ENCODE assay signal across 30 cellular contexts in genomic region chr1:94723899-94724298, GRCh38.
A peak's percentile ranks its signal among the peaks of the same experiment; 100 is the strongest.
DNase-seq lines count a peak whose midpoint lies in the region; ATAC-seq and TF ChIP-seq lines count a peak whose summit lies in the region.
"Had no signal": no experiment of that assay in that cellular context is flagged by ENCODE, and none has a peak within 500 bp of the region (broad histone marks: within the 10 kb centered on the region; RNA-seq: fewer than 3 reads in every experiment).

No MANE protein-coding gene starts in this region.

- peak overlapping the region; percentile 79 for H3K9ac ChIP-seq in Loucy (ENCODE audit: low read depth, low read length, poor library complexity, severe bottlenecking)
- H3K9ac ChIP-seq: KMS-11 had no signal

- H3K4me3 ChIP-seq in Loucy (ENCODE audit: low read length, poor library complexity, severe bottlenecking), result no peak overlapping the region
- H3K4me3 ChIP-seq in epithelial cell of esophagus (ENCODE audit: low read length), result no peak overlapping the region
- H3K4me3 ChIP-seq in mucosa of descending colon, result no peak overlapping the region
- H3K4me3 ChIP-seq: lower lobe of right lung, PC-9, transverse colon had no signal

- peaks cover 10% of the 10 kb centered on the region for H3F3A ChIP-seq in Loucy (ENCODE audit: low read depth)

- H3K4me1 Mint-ChIP-seq in WTC11, result peaks cover 8% of the 10 kb centered on the region; the same call in 1 of the 2 replicates
- H3K4me1 Mint-ChIP-seq: activated CD4-positive, alpha-beta T cell treated with anti-CD3 and anti-CD28 coated beads for 36 hours; activated T-helper 17 cell treated with anti-CD3 and anti-CD28 coated beads, Interleukin-2, amount 50 U/mL, for 72 hours; stimulated activated effector memory CD8-positive, alpha-beta T cell treated with anti-CD3 and anti-CD28 coated beads, Interleukin-12 subunit alpha, Interleukin-12 subunit beta, amount 100 ng/mL, for 72 hours had no signal

- CTCF ChIA-PET in WTC11 (lab: Charles Lee), result interaction anchor here (1.0 kb wide), 1 partner anchor 10 kb away, joined by 4 read pairs; no protein-coding TSS in a partner anchor

- H3K79me2 ChIP-seq in Loucy (ENCODE audit: insufficient read depth, low read length), result no peaks in the 10 kb centered on the region

- no peaks in the 10 kb centered on the region for H3K9me3 Mint-ChIP-seq in WTC11
- H3K9me3 Mint-ChIP-seq: activated CD8-positive, alpha-beta T cell treated with anti-CD3 and anti-CD28 coated beads for 36 hours; activated T-helper 17 cell treated with anti-CD3 and anti-CD28 coated beads, Interleukin-2, amount 50 U/mL, for 72 hours; nephron; stimulated activated effector memory CD8-positive, alpha-beta T cell treated with anti-CD3 and anti-CD28 coated beads, Interleukin-12 subunit alpha, Interleukin-12 subunit beta, amount 100 ng/mL, for 72 hours had no signal

- H2AFZ ChIP-seq in Loucy (ENCODE audit: low read length), result no peak overlapping the region
- H2AFZ ChIP-seq: PC-9 had no signal

- peaks cover 52% of the 10 kb centered on the region for H3K4me1 ChIP-seq in Loucy (ENCODE audit: insufficient read depth, low read length, poor library complexity, severe bottlenecking)
- no peaks in the 10 kb centered on the region for H3K4me1 ChIP-seq in mucosa of descending colon (ENCODE audit: low read depth)

- no peak overlapping the region for H3K4me3 Mint-ChIP-seq in WTC11
- H3K4me3 Mint-ChIP-seq: activated CD4-positive, alpha-beta T cell treated with anti-CD3 and anti-CD28 coated beads for 36 hours; activated CD8-positive, alpha-beta T cell treated with anti-CD3 and anti-CD28 coated beads for 36 hours; activated T-helper 17 cell treated with anti-CD3 and anti-CD28 coated beads, Interleukin-2, amount 50 U/mL, for 72 hours; nephron; stimulated activated effector memory CD8-positive, alpha-beta T cell treated with anti-CD3 and anti-CD28 coated beads, Interleukin-12 subunit alpha, Interleukin-12 subunit beta, amount 100 ng/mL, for 72 hours had no signal

- H3K36me3 ChIP-seq in Loucy (ENCODE audit: insufficient read depth, low read length) (no peaks in the 10 kb centered on the region), mucosa of descending colon (ENCODE audit: low read depth) (peaks cover 3% of the 10 kb centered on the region)
- H3K36me3 ChIP-seq: lower lobe of right lung, transverse colon had no signal

- no peaks in the 10 kb centered on the region for H3K9me2 ChIP-seq in Loucy (replicated peaks; ENCODE audit: low read depth, low read length)

- H3K9me3 ChIP-seq in Loucy (ENCODE audit: insufficient read depth, low read depth, low read length), result no peaks in the 10 kb centered on the region
- no peaks in the 10 kb centered on the region for H3K9me3 ChIP-seq in mucosa of descending colon
- H3K9me3 ChIP-seq: lower lobe of right lung, transverse colon had no signal

- no peaks in the 10 kb centered on the region for H3K27me3 ChIP-seq in Loucy (ENCODE audit: insufficient read depth, low read length, poor library complexity, severe bottlenecking)
- H3K27me3 ChIP-seq: transverse colon had no signal

- TF ChIP-seq CTCF in Loucy (conservative IDR thresholded peaks at IDR 0.05; ENCODE audit: low read length) (no peak), epithelial cell of esophagus (IDR thresholded peaks at IDR 0.05; ENCODE audit: insufficient read depth, low read depth, low read length, missing control alignments) (no peak), mucosa of descending colon (IDR thresholded peaks at IDR 0.05) (no peak), WTC11 (IDR thresholded peaks at IDR 0.05) (no peak)

- H3K4me2 ChIP-seq in Loucy (ENCODE audit: low read depth, low read length, poor library complexity, severe bottlenecking), result no peak overlapping the region
- H3K4me2 ChIP-seq: KMS-11, PC-9 had no signal

- intact Hi-C loops in mucosa of descending colon (cut with DNase I, micrococcal nuclease), result no loop called here

- no peaks in the 10 kb centered on the region for H3K36me3 Mint-ChIP-seq in WTC11
- H3K36me3 Mint-ChIP-seq: stimulated activated effector memory CD8-positive, alpha-beta T cell treated with anti-CD3 and anti-CD28 coated beads, Interleukin-12 subunit alpha, Interleukin-12 subunit beta, amount 100 ng/mL, for 72 hours had no signal

- POLR2A ChIA-PET in WTC11 (lab: Charles Lee), result no interaction called here

- H4K20me1 ChIP-seq in Loucy (ENCODE audit: insufficient read depth, low read length, poor library complexity, severe bottlenecking), result no peaks in the 10 kb centered on the region

- H3K27me3 Mint-ChIP-seq in WTC11 (ENCODE audit: low read depth), result no peaks in the 10 kb centered on the region

- TF ChIP-seq POLR2A in erythroblast (IDR thresholded peaks at IDR 0.05; ENCODE audit: low read length), result no peak

- no peak overlapping the region; the same call in 1 of the 2 replicates for H3K27ac Mint-ChIP-seq in WTC11
- H3K27ac Mint-ChIP-seq: activated CD4-positive, alpha-beta T cell treated with anti-CD3 and anti-CD28 coated beads for 36 hours; activated CD8-positive, alpha-beta T cell treated with anti-CD3 and anti-CD28 coated beads for 36 hours; activated T-helper 17 cell treated with anti-CD3 and anti-CD28 coated beads, Interleukin-2, amount 50 U/mL, for 72 hours; stimulated activated effector memory CD8-positive, alpha-beta T cell treated with anti-CD3 and anti-CD28 coated beads, Interleukin-12 subunit alpha, Interleukin-12 subunit beta, amount 100 ng/mL, for 72 hours had no signal

- DNase-seq in EL (peak; percentile 42), epithelial cell of esophagus (ENCODE audit: low read depth) (peak; percentile 47), mucosa of descending colon (no peak), erythroblast (lab: John Stamatoyannopoulos, UW) (no peak), H4 (ENCODE audit: low spot score) (no peak), WTC11 (ENCODE audit: low spot score) (no peak)
- DNase-seq: ACHN; activated CD4-positive, alpha-beta T cell treated with anti-CD3 and anti-CD28 coated beads for 36 hours; activated CD8-positive, alpha-beta memory T cell treated with anti-CD3 and anti-CD28 coated beads, Interleukin-2, amount 50 U/mL, for 48 hours; activated CD8-positive, alpha-beta T cell treated with anti-CD3 and anti-CD28 coated beads for 36 hours; activated naive CD4-positive, alpha-beta T cell treated with anti-CD3 and anti-CD28 coated beads, Interleukin-2, amount 50 U/mL, for 16 hours; amniotic stem cell; effector CD8-positive, alpha-beta T cell; head of caudate nucleus; kidney glomerular epithelial cell; lower lobe of right lung; NCI-H1436 treated with DMSO at 0.1 percent for 48 hours; NCI-H2107; NCI-H345; NCI-H69; PC-9; SHP77; T-helper 2 cell; transverse colon had no signal

- ATAC-seq in mucosa of descending colon, result peak; percentile 13
- no peak for ATAC-seq in WTC11
- ATAC-seq in HG03280 (IDR thresholded peaks at IDR 0.05; ENCODE audit: unreplicated experiment), result no peak
- ATAC-seq: activated CD4-positive, alpha-beta T cell treated with anti-CD3 and anti-CD28 coated beads for 36 hours; activated CD8-positive, alpha-beta T cell treated with anti-CD3 and anti-CD28 coated beads for 36 hours; activated T-helper 17 cell treated with anti-CD3 and anti-CD28 coated beads, Interleukin-2, amount 50 U/mL, for 72 hours; lower lobe of right lung; stimulated activated effector memory CD8-positive, alpha-beta T cell treated with anti-CD3 and anti-CD28 coated beads, Interleukin-12 subunit alpha, Interleukin-12 subunit beta, amount 100 ng/mL, for 72 hours had no signal

TF ChIP-seq in WTC11, 78 proteins besides CTCF, POLR2A, EP300 and RAD21:
- TF ChIP-seq ATF6 (CRISPR knock-in tag; IDR thresholded peaks at IDR 0.05) (no peak), KAT7 (CRISPR knock-in tag; IDR thresholded peaks at IDR 0.05; ENCODE audit: borderline replicate concordance) (no peak), FOXP1 (CRISPR knock-in tag; IDR thresholded peaks at IDR 0.05; ENCODE audit: borderline replicate concordance) (no peak), AR (CRISPR knock-in tag; IDR thresholded peaks at IDR 0.05) (no peak), ZNF263 (CRISPR knock-in tag; IDR thresholded peaks at IDR 0.05; ENCODE audit: low read depth) (no peak), ZBTB21 (CRISPR knock-in tag; IDR thresholded peaks at IDR 0.05; ENCODE audit: borderline replicate concordance) (no peak), ATF1 (CRISPR knock-in tag; IDR thresholded peaks at IDR 0.05) (no peak), ZNF423 (CRISPR knock-in tag; IDR thresholded peaks at IDR 0.05) (no peak), RORB (CRISPR knock-in tag; IDR thresholded peaks at IDR 0.05) (no peak)

Comparison
In these comparisons a context has a peak if more than half of its experiments do, and no peak if none do; other contexts are left out.
1. DNase-seq: peak in EL (single experiment) and epithelial cell of esophagus (single experiment); none in mucosa of descending colon (0 of 3), erythroblast (0 of 2), H4 (single experiment) and WTC11 (single experiment).